ENCODE assay signal across 2 cellular contexts in the genomic region with DNA sequence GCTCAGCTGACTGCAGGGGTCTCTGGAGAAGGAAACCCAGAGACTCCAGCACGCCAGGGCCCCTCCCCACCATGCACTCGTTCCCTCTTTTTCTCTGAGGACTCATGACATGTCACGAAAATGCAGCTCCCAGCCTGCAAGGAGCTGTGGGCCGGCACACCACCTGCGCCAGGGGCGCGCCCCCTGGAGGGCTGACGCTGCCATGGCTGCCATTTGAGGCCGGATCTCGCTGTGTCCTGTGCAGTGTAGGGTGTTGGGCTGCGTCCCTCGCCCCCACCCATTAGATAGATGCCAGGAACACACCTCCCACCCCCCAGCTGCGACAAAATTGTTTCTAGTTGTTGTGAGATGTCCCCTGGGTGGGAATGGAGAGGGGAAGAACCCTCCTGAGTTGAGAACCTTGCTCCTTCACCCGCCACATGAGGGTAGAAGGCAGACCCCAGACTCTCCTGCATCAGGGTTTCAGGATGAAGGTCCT.
TF ChIP-seq lines count a peak whose summit lies in the region.

No MANE protein-coding gene starts in this region.

TF ChIP-seq in GM23338, 12 proteins besides CTCF, POLR2A, EP300 and RAD21 (continued from another document and continues in another):
- TF ChIP-seq ZNF462 (CRISPR knock-in tag; IDR thresholded peaks at IDR 0.05) (no peak), ZNF331 (CRISPR knock-in tag; IDR thresholded peaks at IDR 0.05; ENCODE audit: low read depth) (no peak), ZNF114 (CRISPR knock-in tag; IDR thresholded peaks at IDR 0.05) (no peak), STAT1 (IDR thresholded peaks at IDR 0.05; ENCODE audit: unreplicated experiment) (no peak), EZH2phosphoT487 (IDR thresholded peaks at IDR 0.05; ENCODE audit: unreplicated experiment) (no peak), REST (IDR thresholded peaks at IDR 0.05; ENCODE audit: unreplicated experiment) (no peak), EZH2 (IDR thresholded peaks at IDR 0.05; ENCODE audit: low read depth, unreplicated experiment) (no peak), POLR2AphosphoS5 (IDR thresholded peaks at IDR 0.05; ENCODE audit: low read depth) (peak; percentile 27; the same call in 1 of the 2 replicates)
- TF ChIP-seq, protein P1, sequence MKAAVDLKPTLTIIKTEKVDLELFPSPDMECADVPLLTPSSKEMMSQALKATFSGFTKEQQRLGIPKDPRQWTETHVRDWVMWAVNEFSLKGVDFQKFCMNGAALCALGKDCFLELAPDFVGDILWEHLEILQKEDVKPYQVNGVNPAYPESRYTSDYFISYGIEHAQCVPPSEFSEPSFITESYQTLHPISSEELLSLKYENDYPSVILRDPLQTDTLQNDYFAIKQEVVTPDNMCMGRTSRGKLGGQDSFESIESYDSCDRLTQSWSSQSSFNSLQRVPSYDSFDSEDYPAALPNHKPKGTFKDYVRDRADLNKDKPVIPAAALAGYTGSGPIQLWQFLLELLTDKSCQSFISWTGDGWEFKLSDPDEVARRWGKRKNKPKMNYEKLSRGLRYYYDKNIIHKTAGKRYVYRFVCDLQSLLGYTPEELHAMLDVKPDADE (IDR thresholded peaks at IDR 0.05) = no peak

TF ChIP-seq in SK-N-SH treated with all-trans-retinoic acid at 6 μM for 48 hours, 23 proteins besides CTCF, POLR2A, EP300 and RAD21 (continued from another document):
- TF ChIP-seq, protein P2, sequence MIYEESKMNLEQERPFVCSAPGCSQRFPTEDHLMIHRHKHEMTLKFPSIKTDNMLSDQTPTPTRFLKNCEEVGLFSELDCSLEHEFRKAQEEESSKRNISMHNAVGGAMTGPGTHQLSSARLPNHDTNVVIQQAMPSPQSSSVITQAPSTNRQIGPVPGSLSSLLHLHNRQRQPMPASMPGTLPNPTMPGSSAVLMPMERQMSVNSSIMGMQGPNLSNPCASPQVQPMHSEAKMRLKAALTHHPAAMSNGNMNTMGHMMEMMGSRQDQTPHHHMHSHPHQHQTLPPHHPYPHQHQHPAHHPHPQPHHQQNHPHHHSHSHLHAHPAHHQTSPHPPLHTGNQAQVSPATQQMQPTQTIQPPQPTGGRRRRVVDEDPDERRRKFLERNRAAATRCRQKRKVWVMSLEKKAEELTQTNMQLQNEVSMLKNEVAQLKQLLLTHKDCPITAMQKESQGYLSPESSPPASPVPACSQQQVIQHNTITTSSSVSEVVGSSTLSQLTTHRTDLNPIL (CRISPR knock-in tag; IDR thresholded peaks at IDR 0.05; ENCODE audit: low read depth) = no peak
- TF ChIP-seq ESRRG (CRISPR knock-in tag; IDR thresholded peaks at IDR 0.05) (no peak), CSDC2 (CRISPR knock-in tag; IDR thresholded peaks at IDR 0.05) (no peak), RARB (CRISPR knock-in tag; IDR thresholded peaks at IDR 0.05) (no peak), SNAI2 (CRISPR knock-in tag; IDR thresholded peaks at IDR 0.05) (no peak), ZC3H10 (CRISPR knock-in tag; IDR thresholded peaks at IDR 0.05) (no peak), PATZ1 (CRISPR knock-in tag; IDR thresholded peaks at IDR 0.05; ENCODE audit: borderline replicate concordance) (no peak)
- TF ChIP-seq, protein P3, sequence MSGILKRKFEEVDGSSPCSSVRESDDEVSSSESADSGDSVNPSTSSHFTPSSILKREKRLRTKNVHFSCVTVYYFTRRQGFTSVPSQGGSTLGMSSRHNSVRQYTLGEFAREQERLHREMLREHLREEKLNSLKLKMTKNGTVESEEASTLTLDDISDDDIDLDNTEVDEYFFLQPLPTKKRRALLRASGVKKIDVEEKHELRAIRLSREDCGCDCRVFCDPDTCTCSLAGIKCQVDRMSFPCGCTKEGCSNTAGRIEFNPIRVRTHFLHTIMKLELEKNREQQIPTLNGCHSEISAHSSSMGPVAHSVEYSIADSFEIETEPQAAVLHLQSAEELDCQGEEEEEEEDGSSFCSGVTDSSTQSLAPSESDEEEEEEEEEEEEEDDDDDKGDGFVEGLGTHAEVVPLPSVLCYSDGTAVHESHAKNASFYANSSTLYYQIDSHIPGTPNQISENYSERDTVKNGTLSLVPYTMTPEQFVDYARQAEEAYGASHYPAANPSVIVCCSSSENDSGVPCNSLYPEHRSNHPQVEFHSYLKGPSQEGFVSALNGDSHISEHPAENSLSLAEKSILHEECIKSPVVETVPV (CRISPR knock-in tag; IDR thresholded peaks at IDR 0.05) = no peak
TF ChIP-seq in SK-N-SH treated with all-trans-retinoic acid at 6 μM for 48 hours: peak in this region for 0.
